8 cellular contexts compared by ENCODE assay signal in the genomic region with DNA sequence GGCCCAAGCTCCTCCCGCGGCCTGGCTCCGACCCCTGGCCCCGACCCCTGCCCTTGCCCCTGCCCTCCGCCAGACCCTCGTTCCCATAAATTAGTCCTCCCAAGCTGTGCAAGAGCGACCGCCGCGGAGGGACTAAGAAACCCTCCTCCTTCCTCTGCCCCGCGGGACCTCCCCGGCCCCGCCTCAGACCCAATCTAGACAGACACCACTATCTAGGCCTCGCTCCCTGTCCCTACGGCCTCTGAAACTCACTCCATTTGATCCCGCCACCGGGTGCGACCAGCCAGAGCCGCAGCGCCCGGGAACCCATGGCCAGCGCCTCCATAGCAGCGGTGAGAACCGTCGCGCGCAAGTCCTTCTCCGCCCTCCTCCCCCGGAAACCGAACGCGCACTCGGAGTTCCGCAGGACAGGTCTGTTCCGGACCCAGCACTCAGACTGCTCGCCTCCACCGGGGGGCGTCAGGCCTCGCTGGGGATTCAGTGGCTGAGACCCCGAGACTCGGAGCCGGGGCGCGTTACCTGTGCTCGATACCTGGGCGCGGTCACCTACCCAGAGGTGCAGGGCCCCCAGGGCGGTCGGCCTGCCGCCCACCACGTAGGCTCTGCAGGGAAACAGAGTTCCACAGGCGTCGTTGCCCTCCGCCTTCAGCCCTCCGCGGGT. TPM values are rescaled to one million over a fixed set of nuclear protein-coding genes. Genes with fewer than 3 reads are reported as not detected.
A peak's percentile ranks its signal among the peaks of the same experiment; 100 is the strongest.
DNase-seq lines count a peak whose midpoint lies in the region; ATAC-seq and TF ChIP-seq lines count a peak whose summit lies in the region.

A gene (minus strand): TSS at position 331 of the 661 bp plus-strand sequence. CDS start 6 bp downstream, at position 325.

- H3K9me3 ChIP-seq in SK-N-MC (ENCODE audit: low read depth, low read length) (no peaks in the 10 kb centered on the region), testis (no peaks in the 10 kb centered on the region)

- 0 to 1% methylated on average over 10 to 53 of the region's 57 CpGs for WGBS in testis, 2 donors

- DNase-seq in HFFc6 (peak; percentile 84), NAMALWA (ENCODE audit: low spot score) (peak; percentile 92), SK-N-MC (ENCODE audit: low read depth, low spot score) (peak; percentile 53), glomerular endothelial cell (ENCODE audit: extremely low read depth, low read depth, low spot score) (no peak), omental fat pad (ENCODE audit: low spot score) (peak; percentile 49), testis (peak; percentile 88)
- DNase-seq in activated naive CD4-positive, alpha-beta T cell treated with anti-CD3 and anti-CD28 coated beads, Interleukin-2, amount 50 U/mL, for 16 hours = peak; percentile 88

- peak; percentile 95 for ATAC-seq in omental fat pad (ENCODE audit: low FRiP score)

- no peaks in the 10 kb centered on the region for H3K27me3 ChIP-seq in testis

- peaks cover 17% of the 10 kb centered on the region for H3K4me1 ChIP-seq in testis

- no peak for TF ChIP-seq POLR2A in testis (IDR thresholded peaks at IDR 0.05)

- H3K27me3 Mint-ChIP-seq in HFFc6 (ENCODE audit: insufficient read depth) = peaks cover 3% of the 10 kb centered on the region

- H3K4me3 ChIP-seq in GM08714 (ENCODE audit: low read length) (peak within 1 kb of the TSS; percentile 77), SK-N-MC (peak within 1 kb of the TSS; percentile 86), testis (peak within 1 kb of the TSS; percentile 98)

- H3K9ac ChIP-seq in SK-N-MC (ENCODE audit: insufficient read length) = peak within 1 kb of the TSS; percentile 92

- H3K36me3 ChIP-seq in SK-N-MC (ENCODE audit: insufficient read depth, low read length) (peaks cover 38% of the 10 kb centered on the region), testis (ENCODE audit: low read depth, missing control alignments) (no peaks in the 10 kb centered on the region)

- no peaks in the 10 kb centered on the region for H3K9me3 Mint-ChIP-seq in HFFc6

- peak within 1 kb of the TSS; percentile 91 for H3K27ac Mint-ChIP-seq in HFFc6

- H3K4me3 Mint-ChIP-seq in HFFc6 = peak within 1 kb of the TSS; percentile 95

- peak; percentile 75 for TF ChIP-seq CTCF in HFFc6 (IDR thresholded peaks at IDR 0.05)
- TF ChIP-seq CTCF in omental fat pad (IDR thresholded peaks at IDR 0.05) = peak in 1 of 3 donors; percentile 11
- TF ChIP-seq CTCF in testis (IDR thresholded peaks at IDR 0.05) = peak; percentile 38 to 70 (median 64)

- H3K27ac ChIP-seq in SK-N-MC = peak within 1 kb of the TSS; percentile 19; the same call in 1 of the 2 replicates
- H3K27ac ChIP-seq in testis = peak within 1 kb of the TSS; percentile 88 to 90

- H3K4me1 Mint-ChIP-seq in HFFc6 (ENCODE audit: low read depth) = peaks cover 32% of the 10 kb centered on the region

- intact Hi-C loops in testis (cut with DNase I; ENCODE audit: low total_unique reads) = loop anchor here (10.0 kb wide), 1 partner anchor 98 kb away; no protein-coding TSS in a partner anchor

- H3K36me3 Mint-ChIP-seq in HFFc6 (ENCODE audit: low read depth) = peaks cover 9% of the 10 kb centered on the region; the same call in 1 of the 2 replicates

RNA-seq across cellular contexts. Expression of the gene that starts here (rescaled TPM):
- total RNA-seq in HFFc6 (2021; fragmentation: NEBNext Ultra II Directional; extraction: Animal tissue kit (Norgen Biotek cat#: 25700)) = 10 to 100 TPM; 25.3 to 34.1 (median 31.7) TPM
- 22.3 and 40.0 TPM in 2 replicates for total RNA-seq in glomerular endothelial cell
- total RNA-seq in omental fat pad = 10 to 100 TPM; 14.2 to 18.6 (median 14.9) TPM
- 10 to 100 TPM; 35.5 to 48.8 TPM for total RNA-seq in testis
- polyA plus RNA-seq in testis (ENCODE audit: insufficient read depth, low read depth, low replicate concordance) = 66.7 TPM
